In genomic region chr18:34493099-34493544, GRCh38 we compare ENCODE assay signal across 8 cellular contexts.
DNase-seq lines count a peak whose midpoint lies in the region; ATAC-seq and TF ChIP-seq lines count a peak whose summit lies in the region.

No MANE protein-coding gene starts in this region.

- H4K20me1 ChIP-seq in H9 (ENCODE audit: control insufficient read depth, insufficient read depth, insufficient read length) (no peaks in the 10 kb centered on the region), Karpas-422 (ENCODE audit: insufficient read depth, low read depth, low read length) (no peaks in the 10 kb centered on the region)

- H3K27ac ChIP-seq in H9 (ENCODE audit: insufficient read length, low read depth, low read length) (no peak overlapping the region), esophagus muscularis mucosa (replicated peaks in 1 of 4) (peak overlapping the region; percentile 85 to 89 (median 86)), upper lobe of left lung (peak overlapping the region in 3 of 4 donors; percentile 40 to 76 (median 67)), Karpas-422 (ENCODE audit: low read length) (no peak overlapping the region)

- no peak overlapping the region for H2BK20ac ChIP-seq in H9 (ENCODE audit: low read depth, low read length, poor library complexity, severe bottlenecking)

- no peaks in the 10 kb centered on the region for H3K9me2 ChIP-seq in Karpas-422 (replicated peaks; ENCODE audit: insufficient read depth, low read length)

- no peaks in the 10 kb centered on the region for H3K79me1 ChIP-seq in H9 (ENCODE audit: insufficient read depth, low read depth, low read length, poor library complexity, severe bottlenecking)

- peak; percentile 34 for DNase-seq in GM13977 (ENCODE audit: low spot score)
- peak; percentile 81 for DNase-seq in H9
- peak; percentile 83 for DNase-seq in NCI-H1092 (lab: John Stamatoyannopoulos, UW)
- no peak for DNase-seq in esophagus muscularis mucosa (ENCODE audit: extremely low spot score)
- DNase-seq in midbrain (lab: John Stamatoyannopoulos, UW), result peak; percentile 87
- peak; percentile 42 to 88 for DNase-seq in upper lobe of left lung
- no peak for DNase-seq in Karpas-422

- H3K4me1 ChIP-seq in H9 (ENCODE audit: insufficient read depth, low read length), result peaks cover 2% of the 10 kb centered on the region; the same call in 1 of the 2 replicates
- peaks cover 6 to 20% (median 17%) of the 10 kb centered on the region in 4 donors for H3K4me1 ChIP-seq in esophagus muscularis mucosa
- peaks cover 0 to 19% (median 0%) of the 10 kb centered on the region in 4 donors for H3K4me1 ChIP-seq in upper lobe of left lung
- H3K4me1 ChIP-seq in Karpas-422 (ENCODE audit: low read length), result no peaks in the 10 kb centered on the region

- H3K9me3 ChIP-seq in H9 (ENCODE audit: control insufficient read depth, low read depth, low read length) (no peaks in the 10 kb centered on the region), esophagus muscularis mucosa (no peaks in the 10 kb centered on the region), upper lobe of left lung (no peaks in the 10 kb centered on the region), Karpas-422 (ENCODE audit: low read length) (no peaks in the 10 kb centered on the region)

- no CpG with 5 or more reads among the region's 18 CpGs for WGBS in H9 (ENCODE audit: extremely low coverage, insufficient read length, low lambda C conversion rate)
- WGBS in esophagus muscularis mucosa, result 0% methylated on average over 12 of the region's 18 CpGs
- whole genome bisulfite sequencing in upper lobe of left lung, 2 donors, result 2% methylated on average over 10 to 18 of the region's 18 CpGs

- TF ChIP-seq CTCF in GM13977 (IDR thresholded peaks at IDR 0.05; ENCODE audit: extremely low read depth, insufficient read depth, missing control alignments), result no peak
- TF ChIP-seq CTCF in H9 (conservative IDR thresholded peaks at IDR 0.05), result no peak
- TF ChIP-seq CTCF in esophagus muscularis mucosa (IDR thresholded peaks at IDR 0.05), result no peak
- TF ChIP-seq CTCF in upper lobe of left lung (IDR thresholded peaks at IDR 0.05), result no peak

- H3K79me2 ChIP-seq in H9 (ENCODE audit: insufficient read depth, low read length), result no peaks in the 10 kb centered on the region
- no peaks in the 10 kb centered on the region for H3K79me2 ChIP-seq in Karpas-422 (ENCODE audit: low read length)

- peak overlapping the region; percentile 51 for H3K18ac ChIP-seq in H9 (ENCODE audit: insufficient read length, low read depth, low read length)

- H2BK15ac ChIP-seq in H9 (ENCODE audit: low read depth, low read length), result no peak overlapping the region

- H3K27me3 Mint-ChIP-seq in H9 (ENCODE audit: low read depth), result no peaks in the 10 kb centered on the region

- H4K8ac ChIP-seq in H9 (replicated peaks; ENCODE audit: insufficient read length, low read depth, low read length), result no peak overlapping the region

- peak overlapping the region in 2 of 3 experiments; percentile 67 to 95; a peak in 5 of 7 replicates for H3K27ac Mint-ChIP-seq in H9

- no peak overlapping the region for H3K56ac ChIP-seq in H9 (ENCODE audit: insufficient read length, low read depth, low read length)

- peak overlapping the region; percentile 83 to 86 for H3K4me3 Mint-ChIP-seq in H9

- peak; percentile 85 for ATAC-seq in SK-N-SH treated with all-trans-retinoic acid at 6 μM for 48 hours
- ATAC-seq in upper lobe of left lung (ENCODE audit: low FRiP score in 2 of 2), result peak; percentile 81 to 91

- H3K4me1 Mint-ChIP-seq in H9, result peaks cover 57 to 61% of the 10 kb centered on the region in 2 experiments

- H2AK5ac ChIP-seq in H9 (ENCODE audit: insufficient read length, low read length), result no peak overlapping the region

- H2BK12ac ChIP-seq in H9 (ENCODE audit: insufficient read length, low read depth, low read length), result no peak overlapping the region

- in situ Hi-C loops in GM13977 (cut with MboI; ENCODE audit: low pct_unique_long_range_greater_than_20kb, low sequenced_read_pairs, unreplicated experiment), result no loop called here

- H3K23ac ChIP-seq in H9 (ENCODE audit: insufficient read length, low read depth, low read length), result no peak overlapping the region

- 0 out of 2 replicates have a peak overlapping the region, but pooled peaks have one; percentile 4 for H3K14ac ChIP-seq in H9 (ENCODE audit: insufficient read depth, low read length)

- H3K9me3 Mint-ChIP-seq in H9, result no peaks in the 10 kb centered on the region

- TF ChIP-seq EP300 in esophagus muscularis mucosa (IDR thresholded peaks at IDR 0.05) (no peak), upper lobe of left lung (IDR thresholded peaks at IDR 0.05) (no peak)

- H3K23me2 ChIP-seq in H9 (ENCODE audit: insufficient read length, low read depth, low read length, poor library complexity, severe bottlenecking), result peaks cover 8% of the 10 kb centered on the region

- no peak overlapping the region for H3K4ac ChIP-seq in H9 (ENCODE audit: low read depth, low read length)

- H3K36me3 ChIP-seq in esophagus muscularis mucosa (no peaks in the 10 kb centered on the region), upper lobe of left lung (no peaks in the 10 kb centered on the region), Karpas-422 (ENCODE audit: insufficient read depth, low read length) (no peaks in the 10 kb centered on the region)

- H3K9ac ChIP-seq in H9 (ENCODE audit: extremely low read depth, insufficient read length, low read length) (peak overlapping the region; percentile 66), Karpas-422 (ENCODE audit: low read length) (no peak overlapping the region)

- H3T11ph ChIP-seq in H9 (ENCODE audit: low read length), result no peak overlapping the region

- H2AFZ ChIP-seq in H9 (ENCODE audit: low read length) (no peak overlapping the region), Karpas-422 (ENCODE audit: low read length) (no peak overlapping the region)

- H4K5ac ChIP-seq in H9 (ENCODE audit: insufficient read length, low read depth, low read length), result no peak overlapping the region

- H2BK5ac ChIP-seq in H9 (ENCODE audit: insufficient read length, low read length), result no peak overlapping the region

- intact Hi-C loops in esophagus muscularis mucosa (cut with DNase I), result loop anchor here (5.0 to 10.0 kb wide), 3 partner anchors 99 to 294 kb away; no protein-coding TSS in a partner anchor

- H3K36me3 Mint-ChIP-seq in H9 (ENCODE audit: insufficient read depth in 1 of 3, low read depth in 3 of 3), result no peaks in the 10 kb centered on the region; a peak in 1 of 7 replicates

- no peak overlapping the region for H2BK120ac ChIP-seq in H9 (ENCODE audit: low read depth, low read length, poor library complexity, severe bottlenecking)

- peak overlapping the region; percentile 63 to 80 (median 72) for H3K4me3 ChIP-seq in esophagus muscularis mucosa
- peak overlapping the region in 3 of 4 donors; percentile 49 to 59 (median 51) for H3K4me3 ChIP-seq in upper lobe of left lung
- no peak overlapping the region for H3K4me3 ChIP-seq in Karpas-422 (ENCODE audit: low read length)

- TF ChIP-seq POLR2A in esophagus muscularis mucosa (IDR thresholded peaks at IDR 0.05; ENCODE audit: low read depth), result no peak
- peak in 1 of 4 donors; percentile 13 for TF ChIP-seq POLR2A in upper lobe of left lung (IDR thresholded peaks at IDR 0.05)

- H4K91ac ChIP-seq in H9 (ENCODE audit: insufficient read length, low read depth, low read length), result no peak overlapping the region

- H3K27me3 ChIP-seq in H9 (ENCODE audit: insufficient read depth, low read length) (no peaks in the 10 kb centered on the region), esophagus muscularis mucosa (peaks cover 0 to 3% (median 0%) of the 10 kb centered on the region in 4 donors), upper lobe of left lung (peaks cover 0 to 5% (median 0%) of the 10 kb centered on the region in 4 donors), Karpas-422 (ENCODE audit: low read length) (no peaks in the 10 kb centered on the region)

- H3K4me2 ChIP-seq in H9 (ENCODE audit: insufficient read depth, insufficient read length, low read length) (peak overlapping the region; percentile 79), Karpas-422 (ENCODE audit: low read depth, low read length, poor library complexity, severe bottlenecking) (no peak overlapping the region)

TF ChIP-seq in SK-N-SH treated with all-trans-retinoic acid at 6 μM for 48 hours, 23 proteins besides CTCF, POLR2A, EP300 and RAD21 (continues in another document):
- TF ChIP-seq ARNTL (CRISPR knock-in tag; IDR thresholded peaks at IDR 0.05; ENCODE audit: borderline replicate concordance, low read depth) (no peak), PATZ1 (CRISPR knock-in tag; IDR thresholded peaks at IDR 0.05; ENCODE audit: borderline replicate concordance) (no peak), RARB (CRISPR knock-in tag; IDR thresholded peaks at IDR 0.05) (no peak), ZFP30 (CRISPR knock-in tag; IDR thresholded peaks at IDR 0.05) (no peak), ZC3H10 (CRISPR knock-in tag; IDR thresholded peaks at IDR 0.05) (no peak)

Comparison
In these comparisons a context has a peak if more than half of its experiments do, and no peak if none do; other contexts are left out.
1. DNase-seq: peak in GM13977 (single experiment), H9 (single experiment), NCI-H1092 (single experiment), midbrain (single experiment) and upper lobe of left lung (2 of 2); none in esophagus muscularis mucosa (single experiment) and Karpas-422 (single experiment).
2. H3K27ac ChIP-seq: peak in esophagus muscularis mucosa (4 of 4) and upper lobe of left lung (3 of 4); none in H9 (single experiment) and Karpas-422 (single experiment).